Comparison of ENCODE assay signal across 1 cellular context in the genomic region with DNA sequence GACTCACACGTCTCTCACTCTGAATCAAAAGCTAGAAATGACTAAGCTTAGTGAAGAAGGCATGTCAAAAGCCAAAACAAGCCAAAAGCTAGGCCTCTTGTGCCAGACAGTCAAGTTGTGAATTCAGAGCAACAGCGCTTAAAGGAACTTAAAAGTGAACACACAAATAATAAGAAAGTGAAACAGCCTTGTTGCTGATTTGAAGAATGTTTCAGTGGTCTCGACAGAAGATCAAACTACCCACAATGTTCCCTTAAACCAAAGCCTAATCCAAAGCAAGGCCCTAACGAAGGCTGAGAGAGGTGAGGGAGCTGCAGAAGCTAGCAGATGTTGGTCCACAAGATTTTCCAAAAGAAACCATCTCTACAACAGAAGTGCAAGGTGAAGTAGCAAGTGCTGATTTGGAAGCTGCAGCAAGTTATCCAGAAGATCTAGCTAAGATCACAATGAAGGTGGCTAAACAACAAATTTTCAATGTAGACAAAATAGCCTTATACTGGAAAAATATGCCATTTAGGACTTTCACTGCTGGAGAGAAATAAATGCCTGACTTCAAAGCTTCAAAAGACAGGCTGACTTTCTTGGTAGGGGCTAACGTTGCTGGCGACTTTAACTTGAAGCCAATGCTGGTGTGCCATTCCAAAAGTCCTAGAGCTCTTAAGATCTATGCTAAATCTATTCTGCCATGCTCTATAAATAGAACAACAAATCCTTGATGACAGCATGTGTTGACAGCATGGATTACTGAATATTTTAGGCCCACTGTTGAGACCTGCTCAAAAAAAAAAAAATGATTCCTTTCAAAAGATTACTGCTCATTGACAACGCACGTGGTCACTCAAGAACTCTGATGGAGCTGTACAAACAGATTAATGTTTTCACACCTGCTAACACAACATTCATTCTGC.
A peak's percentile ranks its signal among the peaks of the same experiment; 100 is the strongest.
TF ChIP-seq lines count a peak whose summit lies in the region.

No MANE protein-coding gene starts in this region.

TF ChIP-seq in GM12878, 131 proteins besides CTCF, POLR2A, EP300 and RAD21 (continued from another document and continues in another):
- TF ChIP-seq NKRF (conservative IDR thresholded peaks at IDR 0.05) (no peak), RB1 (IDR thresholded peaks at IDR 0.05; ENCODE audit: borderline replicate concordance) (no peak), IKZF2 (IDR thresholded peaks at IDR 0.05) (0 out of 4 replicates have a peak, but pooled peaks of 1 of the 2 experiments have one; percentile 13), NFYA (IDR thresholded peaks at IDR 0.05; ENCODE audit: borderline replicate concordance, low read depth, low read length) (no peak), CHD2 (IDR thresholded peaks at IDR 0.05; ENCODE audit: borderline replicate concordance, low read depth, low read length) (no peak), BRCA1 (IDR thresholded peaks at IDR 0.05; ENCODE audit: low read depth, low read length) (no peak), RAD51 (IDR thresholded peaks at IDR 0.05) (no peak), NFIC (IDR thresholded peaks at IDR 0.05; ENCODE audit: low read depth, low read length) (no peak), USF2 (IDR thresholded peaks at IDR 0.05; ENCODE audit: borderline replicate concordance, low read depth, low read length) (no peak), CBX3 (IDR thresholded peaks at IDR 0.05; ENCODE audit: borderline replicate concordance, low read depth) (no peak), SIN3A (IDR thresholded peaks at IDR 0.05; ENCODE audit: low read depth, low read length) (no peak), EED (IDR thresholded peaks at IDR 0.05; ENCODE audit: low read depth) (no peak), BMI1 (IDR thresholded peaks at IDR 0.05; ENCODE audit: borderline replicate concordance) (no peak), CEBPZ (IDR thresholded peaks at IDR 0.05; ENCODE audit: low read depth, low read length) (no peak), ZNF274 (IDR thresholded peaks at IDR 0.05; ENCODE audit: insufficient read depth, insufficient read length) (no peak), SMAD1 (IDR thresholded peaks at IDR 0.05; ENCODE audit: low read depth, partially characterized antibody) (no peak), POLR2AphosphoS2 (IDR thresholded peaks at IDR 0.05; ENCODE audit: low read depth, low read length) (no peak), EZH2 (IDR thresholded peaks at IDR 0.05; ENCODE audit: borderline replicate concordance, control insufficient read depth, low read depth, low read length) (no peak), POLR2AphosphoS5 (IDR thresholded peaks at IDR 0.05; ENCODE audit: low read length) (no peak), SMAD5 (IDR thresholded peaks at IDR 0.05; ENCODE audit: low read depth) (no peak), NR2C1 (IDR thresholded peaks at IDR 0.05) (no peak), ELK1 (IDR thresholded peaks at IDR 0.05; ENCODE audit: low read depth, low read length) (no peak), ZZZ3 (IDR thresholded peaks at IDR 0.05; ENCODE audit: control insufficient read depth, insufficient read length, low read depth) (no peak), SIX5 (IDR thresholded peaks at IDR 0.05; ENCODE audit: low read depth, low read length, severe bottlenecking) (no peak), JUNB (IDR thresholded peaks at IDR 0.05) (peak; percentile 76), IKZF1 (conservative IDR thresholded peaks at IDR 0.05) (no peak), PML (IDR thresholded peaks at IDR 0.05; ENCODE audit: low read length) (no peak), MEF2B (IDR thresholded peaks at IDR 0.05; ENCODE audit: partially characterized antibody, poor library complexity, severe bottlenecking) (peak; percentile 47), RCOR1 (conservative IDR thresholded peaks at IDR 0.05; ENCODE audit: low read depth, low read length) (no peak)
- TF ChIP-seq, protein P1, sequence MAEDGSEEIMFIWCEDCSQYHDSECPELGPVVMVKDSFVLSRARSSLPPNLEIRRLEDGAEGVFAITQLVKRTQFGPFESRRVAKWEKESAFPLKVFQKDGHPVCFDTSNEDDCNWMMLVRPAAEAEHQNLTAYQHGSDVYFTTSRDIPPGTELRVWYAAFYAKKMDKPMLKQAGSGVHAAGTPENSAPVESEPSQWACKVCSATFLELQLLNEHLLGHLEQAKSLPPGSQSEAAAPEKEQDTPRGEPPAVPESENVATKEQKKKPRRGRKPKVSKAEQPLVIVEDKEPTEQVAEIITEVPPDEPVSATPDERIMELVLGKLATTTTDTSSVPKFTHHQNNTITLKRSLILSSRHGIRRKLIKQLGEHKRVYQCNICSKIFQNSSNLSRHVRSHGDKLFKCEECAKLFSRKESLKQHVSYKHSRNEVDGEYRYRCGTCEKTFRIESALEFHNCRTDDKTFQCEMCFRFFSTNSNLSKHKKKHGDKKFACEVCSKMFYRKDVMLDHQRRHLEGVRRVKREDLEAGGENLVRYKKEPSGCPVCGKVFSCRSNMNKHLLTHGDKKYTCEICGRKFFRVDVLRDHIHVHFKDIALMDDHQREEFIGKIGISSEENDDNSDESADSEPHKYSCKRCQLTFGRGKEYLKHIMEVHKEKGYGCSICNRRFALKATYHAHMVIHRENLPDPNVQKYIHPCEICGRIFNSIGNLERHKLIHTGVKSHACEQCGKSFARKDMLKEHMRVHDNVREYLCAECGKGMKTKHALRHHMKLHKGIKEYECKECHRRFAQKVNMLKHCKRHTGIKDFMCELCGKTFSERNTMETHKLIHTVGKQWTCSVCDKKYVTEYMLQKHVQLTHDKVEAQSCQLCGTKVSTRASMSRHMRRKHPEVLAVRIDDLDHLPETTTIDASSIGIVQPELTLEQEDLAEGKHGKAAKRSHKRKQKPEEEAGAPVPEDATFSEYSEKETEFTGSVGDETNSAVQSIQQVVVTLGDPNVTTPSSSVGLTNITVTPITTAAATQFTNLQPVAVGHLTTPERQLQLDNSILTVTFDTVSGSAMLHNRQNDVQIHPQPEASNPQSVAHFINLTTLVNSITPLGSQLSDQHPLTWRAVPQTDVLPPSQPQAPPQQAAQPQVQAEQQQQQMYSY (CRISPR knock-in tag; IDR thresholded peaks at IDR 0.05) = no peak
- TF ChIP-seq, protein P2, sequence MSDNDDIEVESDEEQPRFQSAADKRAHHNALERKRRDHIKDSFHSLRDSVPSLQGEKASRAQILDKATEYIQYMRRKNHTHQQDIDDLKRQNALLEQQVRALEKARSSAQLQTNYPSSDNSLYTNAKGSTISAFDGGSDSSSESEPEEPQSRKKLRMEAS (IDR thresholded peaks at IDR 0.05; ENCODE audit: low read depth, low read length) = no peak
- TF ChIP-seq, protein P3, sequence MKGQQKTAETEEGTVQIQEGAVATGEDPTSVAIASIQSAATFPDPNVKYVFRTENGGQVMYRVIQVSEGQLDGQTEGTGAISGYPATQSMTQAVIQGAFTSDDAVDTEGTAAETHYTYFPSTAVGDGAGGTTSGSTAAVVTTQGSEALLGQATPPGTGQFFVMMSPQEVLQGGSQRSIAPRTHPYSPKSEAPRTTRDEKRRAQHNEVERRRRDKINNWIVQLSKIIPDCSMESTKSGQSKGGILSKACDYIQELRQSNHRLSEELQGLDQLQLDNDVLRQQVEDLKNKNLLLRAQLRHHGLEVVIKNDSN (IDR thresholded peaks at IDR 0.05; ENCODE audit: borderline replicate concordance, extremely low read length, insufficient read depth, low read depth, low read length) = no peak
- TF ChIP-seq, protein P4, sequence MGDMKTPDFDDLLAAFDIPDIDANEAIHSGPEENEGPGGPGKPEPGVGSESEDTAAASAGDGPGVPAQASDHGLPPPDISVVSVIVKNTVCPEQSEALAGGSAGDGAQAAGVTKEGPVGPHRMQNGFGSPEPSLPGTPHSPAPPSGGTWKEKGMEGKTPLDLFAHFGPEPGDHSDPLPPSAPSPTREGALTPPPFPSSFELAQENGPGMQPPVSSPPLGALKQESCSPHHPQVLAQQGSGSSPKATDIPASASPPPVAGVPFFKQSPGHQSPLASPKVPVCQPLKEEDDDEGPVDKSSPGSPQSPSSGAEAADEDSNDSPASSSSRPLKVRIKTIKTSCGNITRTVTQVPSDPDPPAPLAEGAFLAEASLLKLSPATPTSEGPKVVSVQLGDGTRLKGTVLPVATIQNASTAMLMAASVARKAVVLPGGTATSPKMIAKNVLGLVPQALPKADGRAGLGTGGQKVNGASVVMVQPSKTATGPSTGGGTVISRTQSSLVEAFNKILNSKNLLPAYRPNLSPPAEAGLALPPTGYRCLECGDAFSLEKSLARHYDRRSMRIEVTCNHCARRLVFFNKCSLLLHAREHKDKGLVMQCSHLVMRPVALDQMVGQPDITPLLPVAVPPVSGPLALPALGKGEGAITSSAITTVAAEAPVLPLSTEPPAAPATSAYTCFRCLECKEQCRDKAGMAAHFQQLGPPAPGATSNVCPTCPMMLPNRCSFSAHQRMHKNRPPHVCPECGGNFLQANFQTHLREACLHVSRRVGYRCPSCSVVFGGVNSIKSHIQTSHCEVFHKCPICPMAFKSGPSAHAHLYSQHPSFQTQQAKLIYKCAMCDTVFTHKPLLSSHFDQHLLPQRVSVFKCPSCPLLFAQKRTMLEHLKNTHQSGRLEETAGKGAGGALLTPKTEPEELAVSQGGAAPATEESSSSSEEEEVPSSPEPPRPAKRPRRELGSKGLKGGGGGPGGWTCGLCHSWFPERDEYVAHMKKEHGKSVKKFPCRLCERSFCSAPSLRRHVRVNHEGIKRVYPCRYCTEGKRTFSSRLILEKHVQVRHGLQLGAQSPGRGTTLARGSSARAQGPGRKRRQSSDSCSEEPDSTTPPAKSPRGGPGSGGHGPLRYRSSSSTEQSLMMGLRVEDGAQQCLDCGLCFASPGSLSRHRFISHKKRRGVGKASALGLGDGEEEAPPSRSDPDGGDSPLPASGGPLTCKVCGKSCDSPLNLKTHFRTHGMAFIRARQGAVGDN (IDR thresholded peaks at IDR 0.05) = no peak
- TF ChIP-seq, protein P5, sequence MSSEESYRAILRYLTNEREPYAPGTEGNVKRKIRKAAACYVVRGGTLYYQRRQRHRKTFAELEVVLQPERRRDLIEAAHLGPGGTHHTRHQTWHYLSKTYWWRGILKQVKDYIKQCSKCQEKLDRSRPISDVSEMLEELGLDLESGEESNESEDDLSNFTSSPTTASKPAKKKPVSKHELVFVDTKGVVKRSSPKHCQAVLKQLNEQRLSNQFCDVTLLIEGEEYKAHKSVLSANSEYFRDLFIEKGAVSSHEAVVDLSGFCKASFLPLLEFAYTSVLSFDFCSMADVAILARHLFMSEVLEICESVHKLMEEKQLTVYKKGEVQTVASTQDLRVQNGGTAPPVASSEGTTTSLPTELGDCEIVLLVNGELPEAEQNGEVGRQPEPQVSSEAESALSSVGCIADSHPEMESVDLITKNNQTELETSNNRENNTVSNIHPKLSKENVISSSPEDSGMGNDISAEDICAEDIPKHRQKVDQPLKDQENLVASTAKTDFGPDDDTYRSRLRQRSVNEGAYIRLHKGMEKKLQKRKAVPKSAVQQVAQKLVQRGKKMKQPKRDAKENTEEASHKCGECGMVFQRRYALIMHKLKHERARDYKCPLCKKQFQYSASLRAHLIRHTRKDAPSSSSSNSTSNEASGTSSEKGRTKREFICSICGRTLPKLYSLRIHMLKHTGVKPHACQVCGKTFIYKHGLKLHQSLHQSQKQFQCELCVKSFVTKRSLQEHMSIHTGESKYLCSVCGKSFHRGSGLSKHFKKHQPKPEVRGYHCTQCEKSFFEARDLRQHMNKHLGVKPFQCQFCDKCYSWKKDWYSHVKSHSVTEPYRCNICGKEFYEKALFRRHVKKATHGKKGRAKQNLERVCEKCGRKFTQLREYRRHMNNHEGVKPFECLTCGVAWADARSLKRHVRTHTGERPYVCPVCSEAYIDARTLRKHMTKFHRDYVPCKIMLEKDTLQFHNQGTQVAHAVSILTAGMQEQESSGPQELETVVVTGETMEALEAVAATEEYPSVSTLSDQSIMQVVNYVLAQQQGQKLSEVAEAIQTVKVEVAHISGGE (CRISPR knock-in tag; IDR thresholded peaks at IDR 0.05) = no peak
